Comparison of ENCODE assay signal across 26 cellular contexts in the genomic region with DNA sequence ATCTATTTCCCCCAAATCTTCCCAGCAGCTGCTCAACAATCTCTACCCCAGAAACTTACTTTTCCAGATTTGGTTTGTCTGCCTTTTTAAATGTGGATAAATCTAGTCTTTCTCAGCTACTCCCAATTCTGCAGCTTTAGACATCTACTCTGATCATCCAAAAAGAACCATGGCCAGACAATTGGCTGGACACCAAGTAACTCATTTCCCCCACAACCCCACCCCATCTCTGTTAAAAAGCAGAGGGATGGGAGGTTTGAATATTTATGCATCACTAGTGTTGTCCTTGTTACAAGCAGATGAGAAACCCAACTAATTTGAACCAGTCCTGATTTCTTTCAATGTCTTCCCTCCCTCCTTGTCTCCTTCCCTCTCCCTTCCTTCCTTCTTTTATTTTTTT.
"Had no signal": no experiment of that assay in that cellular context is flagged by ENCODE, and none has a peak within 500 bp of the region (broad histone marks: within the 10 kb centered on the region; RNA-seq: fewer than 3 reads in every experiment).

No MANE protein-coding gene starts in this region.

- H3K27me3 ChIP-seq: colonic mucosa, dorsolateral prefrontal cortex, esophagus squamous epithelium, foreskin keratinocyte, gastrocnemius medialis, gastroesophageal sphincter, heart left ventricle, heart right ventricle had no signal

- H3K36me3 ChIP-seq: colonic mucosa, esophagus squamous epithelium, gastrocnemius medialis, gastroesophageal sphincter, heart left ventricle, heart right ventricle had no signal

- H3K4me1 Mint-ChIP-seq: endodermal cell had no signal

- H3K9me3 ChIP-seq: colonic mucosa, gastrocnemius medialis had no signal

- H3K27ac Mint-ChIP-seq: dendritic cell treated with granulocyte-macrophage colony-stimulating factor and Interleukin-4, amounts not matched to agents 40 ng/mL and 50 ng/mL, for 4 days; effector memory CD8-positive, alpha-beta T cell; endodermal cell had no signal

- FAIRE-seq: colon, endothelial cell of umbilical vein, frontal cortex had no signal

- H3K4me3 Mint-ChIP-seq: dendritic cell treated with granulocyte-macrophage colony-stimulating factor and Interleukin-4, amounts not matched to agents 40 ng/mL and 50 ng/mL, for 4 days; effector memory CD8-positive, alpha-beta T cell; endodermal cell had no signal

- DNase-seq: colonic mucosa; cortex of kidney; dermis blood vessel endothelial cell; dorsolateral prefrontal cortex; effector CD4-positive, alpha-beta T cell; effector CD8-positive, alpha-beta T cell; effector memory CD4-positive, alpha-beta T cell; effector memory CD8-positive, alpha-beta T cell; endodermal cell; erythroblast; esophagus squamous epithelium; foreskin fibroblast; foreskin keratinocyte; foreskin melanocyte; gastrocnemius medialis; glutamatergic neuron; head of caudate nucleus; heart left ventricle; heart right ventricle had no signal

- H3K4me3 ChIP-seq: colonic mucosa, coronary artery, dorsolateral prefrontal cortex, esophagus squamous epithelium, gastrocnemius medialis, gastroesophageal sphincter, heart left ventricle, heart right ventricle had no signal

- H3K4me1 ChIP-seq: colonic mucosa, esophagus squamous epithelium, foreskin keratinocyte, gastrocnemius medialis, gastroesophageal sphincter, heart left ventricle, heart right ventricle had no signal

- H3K27me3 Mint-ChIP-seq: dendritic cell treated with granulocyte-macrophage colony-stimulating factor and Interleukin-4, amounts not matched to agents 40 ng/mL and 50 ng/mL, for 4 days; effector memory CD8-positive, alpha-beta T cell had no signal

- H3K27ac ChIP-seq: colonic mucosa, coronary artery, dorsolateral prefrontal cortex, epithelial cell of prostate, esophagus squamous epithelium, foreskin keratinocyte, gastrocnemius medialis, gastroesophageal sphincter, heart left ventricle, heart right ventricle had no signal
